21 cellular contexts compared by ENCODE assay signal in the genomic region with DNA sequence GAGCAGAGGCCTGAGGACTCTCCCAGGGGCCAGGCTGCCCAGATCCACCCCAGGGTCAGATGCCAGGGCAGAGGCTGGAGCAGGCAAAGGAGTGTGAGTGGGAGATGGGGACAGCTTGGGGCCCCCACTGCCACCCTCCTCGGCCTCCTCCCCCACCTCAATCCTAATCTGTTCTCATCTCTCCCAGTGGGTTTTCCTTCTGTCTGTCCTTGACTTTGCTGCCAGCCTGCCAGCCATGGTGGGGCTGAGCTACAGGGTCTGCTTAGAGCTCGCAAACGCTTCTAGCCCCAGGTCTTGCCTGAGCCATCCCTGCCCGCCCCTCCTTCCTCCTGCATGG.
DNase-seq lines count a peak whose midpoint lies in the region; ATAC-seq and TF ChIP-seq lines count a peak whose summit lies in the region.
"Had no signal": no experiment of that assay in that cellular context is flagged by ENCODE, and none has a peak within 500 bp of the region (broad histone marks: within the 10 kb centered on the region; RNA-seq: fewer than 3 reads in every experiment).

No MANE protein-coding gene starts in this region.

- H3K18ac ChIP-seq in mesenchymal stem cell (ENCODE audit: low read depth in 1 of 2, low read length in 2 of 2): no peak overlapping the region

- H3K4me3 ChIP-seq in WERI-Rb-1 (ENCODE audit: low read depth, low read length): no peak overlapping the region
- no peak overlapping the region for H3K4me3 ChIP-seq in mesenchymal stem cell (ENCODE audit: insufficient read depth in 1 of 2, low read depth in 1 of 2, low read length in 2 of 2)
- H3K4me3 ChIP-seq: A549, GM12878, GM23338, SK-N-MC had no signal

- H3K14ac ChIP-seq in mesenchymal stem cell (ENCODE audit: low read length in 2 of 2): no peak overlapping the region

- H2AFZ ChIP-seq in mesenchymal stem cell (ENCODE audit: low read depth, low read length): no peak overlapping the region
- H2AFZ ChIP-seq: GM23338 had no signal

- H3K4ac ChIP-seq in mesenchymal stem cell (ENCODE audit: low read depth in 1 of 2, low read length in 2 of 2): no peak overlapping the region

- peaks cover 56% of the 10 kb centered on the region for H3K4me1 ChIP-seq in mesenchymal stem cell (ENCODE audit: control insufficient read depth, insufficient read depth, low read depth, low read length)

- H3K27me3 ChIP-seq in WERI-Rb-1 (ENCODE audit: insufficient read depth, low read depth, severe bottlenecking) (no peaks in the 10 kb centered on the region), mesenchymal stem cell (ENCODE audit: control insufficient read depth in 1 of 2, insufficient read depth in 1 of 2, low read length in 2 of 2) (peaks cover 22 to 82% of the 10 kb centered on the region in 2 experiments)

- H3K27ac ChIP-seq in WERI-Rb-1: peak overlapping the region; percentile 25
- H3K27ac ChIP-seq in mesenchymal stem cell (ENCODE audit: low read length, poor library complexity, severe bottlenecking): no peak overlapping the region
- H3K27ac ChIP-seq: SK-N-MC had no signal

- no peaks in the 10 kb centered on the region for H3K36me3 ChIP-seq in WERI-Rb-1
- peaks cover 0 to 6% of the 10 kb centered on the region in 2 experiments for H3K36me3 ChIP-seq in mesenchymal stem cell (ENCODE audit: control insufficient read depth in 1 of 2, insufficient read depth in 2 of 2, low read depth in 1 of 2, low read length in 2 of 2)

- H3K9me3 Mint-ChIP-seq in HFFc6 (no peaks in the 10 kb centered on the region), osteocyte (ENCODE audit: unreplicated experiment) (no peaks in the 10 kb centered on the region)
- H3K9me3 Mint-ChIP-seq: CD8-positive, alpha-beta T cell; GM23338 had no signal

- no peak for TF ChIP-seq CTCF in HFFc6 (IDR thresholded peaks at IDR 0.05)
- no peak for TF ChIP-seq CTCF in WERI-Rb-1 (IDR thresholded peaks at IDR 0.05; ENCODE audit: low read depth, low read length)
- no peak for TF ChIP-seq CTCF in osteocyte (IDR thresholded peaks at IDR 0.05)

- ATAC-seq in GM18502 (IDR thresholded peaks at IDR 0.05; ENCODE audit: poor library complexity, unreplicated experiment) (no peak), GM21786 (IDR thresholded peaks at IDR 0.05; ENCODE audit: unreplicated experiment) (no peak)
- ATAC-seq: A549; CD8-positive, alpha-beta T cell; GM12878 had no signal

- H4K91ac ChIP-seq in mesenchymal stem cell (ENCODE audit: low read length): no peak overlapping the region

- H4K8ac ChIP-seq in mesenchymal stem cell (ENCODE audit: low read length): no peak overlapping the region

- 76% methylated on average over 3 of the region's 4 CpGs for WGBS in mesenchymal stem cell

- no peak overlapping the region for H2BK12ac ChIP-seq in mesenchymal stem cell (ENCODE audit: low read length in 2 of 2)

- H2AK5ac ChIP-seq in mesenchymal stem cell (ENCODE audit: low read length, severe bottlenecking): no peak overlapping the region

- H3K4me1 Mint-ChIP-seq in HFFc6 (ENCODE audit: low read depth) (peaks cover 33% of the 10 kb centered on the region), osteocyte (ENCODE audit: unreplicated experiment) (peaks cover 71% of the 10 kb centered on the region)

- no peaks in the 10 kb centered on the region for H3K79me1 ChIP-seq in mesenchymal stem cell (replicated peaks; ENCODE audit: low read length, poor library complexity, severe bottlenecking)

- H3K4me3 Mint-ChIP-seq in HFFc6 (no peak overlapping the region), osteocyte (ENCODE audit: unreplicated experiment) (peak overlapping the region; percentile 45)
- H3K4me3 Mint-ChIP-seq: CD8-positive, alpha-beta T cell; GM23338 had no signal

- no peak overlapping the region for H3K9ac ChIP-seq in mesenchymal stem cell (ENCODE audit: low read length)

- H3K23ac ChIP-seq in mesenchymal stem cell (ENCODE audit: low read length in 2 of 2): no peak overlapping the region

- H2BK15ac ChIP-seq in mesenchymal stem cell (ENCODE audit: low read depth, poor library complexity, severe bottlenecking): peak overlapping the region; percentile 52

- H3K27ac Mint-ChIP-seq in HFFc6 (peak overlapping the region; percentile 80), osteocyte (ENCODE audit: unreplicated experiment) (peak overlapping the region; percentile 71)
- H3K27ac Mint-ChIP-seq: CD8-positive, alpha-beta T cell; GM23338 had no signal

- H3K9me3 ChIP-seq in WERI-Rb-1 (ENCODE audit: severe bottlenecking): no peaks in the 10 kb centered on the region
- no peaks in the 10 kb centered on the region for H3K9me3 ChIP-seq in mesenchymal stem cell (ENCODE audit: control insufficient read depth, low read length)
- H3K9me3 ChIP-seq: A549 had no signal

- H3K36me3 Mint-ChIP-seq in HFFc6 (ENCODE audit: low read depth) (no peaks in the 10 kb centered on the region), osteocyte (ENCODE audit: unreplicated experiment) (no peaks in the 10 kb centered on the region)
- H3K36me3 Mint-ChIP-seq: CD8-positive, alpha-beta T cell had no signal

- H2BK120ac ChIP-seq in mesenchymal stem cell (ENCODE audit: low read depth, low read length): no peak overlapping the region

- no peak overlapping the region for H2BK5ac ChIP-seq in mesenchymal stem cell (ENCODE audit: low read depth, low read length, poor library complexity, severe bottlenecking)

- DNase-seq in HFFc6 (no peak), WERI-Rb-1 (no peak), mesenchymal stem cell (no peak), osteocyte (ENCODE audit: extremely low spot score, unreplicated experiment) (no peak), NOMO-1 treated with DMSO at 0.1 percent for 48 hours (lab: John Stamatoyannopoulos, UW; ENCODE audit: unreplicated experiment) (no peak), hippocampal formation (lab: John Stamatoyannopoulos, UW) (no peak)
- DNase-seq: Calu3; CD8-positive, alpha-beta T cell; KG1; NCI-H1105 treated with DMSO at 0.1 percent for 48 hours; NCI-H187; NCI-H2227 treated with DMSO at 0.1 percent for 48 hours; NCI-H524; NCI-H82; SHP77 had no signal

- H3K4me2 ChIP-seq in mesenchymal stem cell (ENCODE audit: low read length, poor library complexity, severe bottlenecking): no peak overlapping the region
- H3K4me2 ChIP-seq: A549, GM23338 had no signal

- H3K27me3 Mint-ChIP-seq in HFFc6 (ENCODE audit: insufficient read depth) (no peaks in the 10 kb centered on the region; the same call in none of the 2 replicates), osteocyte (ENCODE audit: unreplicated experiment) (no peaks in the 10 kb centered on the region)
